In the genomic region with DNA sequence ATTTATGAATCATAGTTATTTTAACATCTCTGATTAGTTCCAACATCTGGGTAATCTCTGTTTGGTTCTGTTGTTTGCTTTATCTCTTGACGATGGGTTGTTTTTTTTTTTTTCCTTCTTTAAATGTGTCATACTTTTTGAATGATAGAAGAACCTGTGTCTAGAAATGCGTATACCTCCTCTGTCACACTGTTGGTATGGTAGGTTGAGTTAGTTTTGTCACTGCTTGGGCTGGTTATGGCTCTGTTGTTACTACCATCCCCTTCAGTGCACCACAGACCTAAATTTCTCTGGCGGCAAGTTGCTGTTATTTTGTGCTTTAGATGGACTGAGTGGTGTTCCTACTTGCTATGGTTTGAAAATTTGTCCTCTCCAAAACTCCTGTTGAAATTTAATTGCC, we compare ENCODE assay signal across 20 cellular contexts. TPM values are rescaled to one million over a fixed set of nuclear protein-coding genes. Genes with fewer than 3 reads are reported as not detected.
DNase-seq lines count a peak whose midpoint lies in the region; ATAC-seq and TF ChIP-seq lines count a peak whose summit lies in the region.
"Had no signal": no experiment of that assay in that cellular context is flagged by ENCODE, and none has a peak within 500 bp of the region (broad histone marks: within the 10 kb centered on the region; RNA-seq: fewer than 3 reads in every experiment).

No MANE protein-coding gene starts in this region.

- intact Hi-C loops in CD14-positive monocyte (cut with micrococcal nuclease), result no loop called here
- intact Hi-C loops in CD4-positive, alpha-beta T cell (cut with DNase I, micrococcal nuclease), result loop anchor here in 1 of 2 experiments (10.0 kb wide), 1 partner anchor 1643 kb away; the partner anchor contains the start of gene PI4K2B
- intact Hi-C loops in naive thymus-derived CD4-positive, alpha-beta T cell (cut with micrococcal nuclease), result no loop called here

- H3K9me3 ChIP-seq in CD4-positive, alpha-beta T cell (ENCODE audit: control insufficient read depth, low read length), result no peaks in the 10 kb centered on the region
- H3K9me3 ChIP-seq in naive thymus-derived CD4-positive, alpha-beta T cell (ENCODE audit: control insufficient read depth in 2 of 3, low read length in 3 of 3), result no peaks in the 10 kb centered on the region
- H3K9me3 ChIP-seq: colonic mucosa, lower lobe of right lung, neutrophil, psoas muscle, SK-N-SH, thyroid gland had no signal

- peaks cover 32% of the 10 kb centered on the region for H3K4me1 Mint-ChIP-seq in CD14-positive monocyte
- peaks cover 86% of the 10 kb centered on the region for H3K4me1 Mint-ChIP-seq in CD4-positive, alpha-beta T cell (ENCODE audit: low read depth)
- peaks cover 52% of the 10 kb centered on the region for H3K4me1 Mint-ChIP-seq in activated T-helper 17 cell treated with anti-CD3 and anti-CD28 coated beads, Interleukin-2, amount 50 U/mL, for 72 hours
- H3K4me1 Mint-ChIP-seq in naive thymus-derived CD4-positive, alpha-beta T cell, result peaks cover 50 to 94% (median 87%) of the 10 kb centered on the region in 7 donors

- no peak overlapping the region for H3K4me3 ChIP-seq in naive thymus-derived CD4-positive, alpha-beta T cell (ENCODE audit: low read length)
- H3K4me3 ChIP-seq: colonic mucosa, lower lobe of right lung, psoas muscle, thyroid gland had no signal

- H3K36me3 ChIP-seq in naive thymus-derived CD4-positive, alpha-beta T cell (ENCODE audit: control insufficient read depth in 2 of 3, insufficient read depth in 3 of 3, low read length in 3 of 3), result no peaks in the 10 kb centered on the region
- H3K36me3 ChIP-seq: brain microvascular endothelial cell, colonic mucosa, lower lobe of right lung, neutrophil, thyroid gland had no signal

- no peaks in the 10 kb centered on the region for H3K27me3 ChIP-seq in CD4-positive, alpha-beta T cell (ENCODE audit: control insufficient read depth, insufficient read depth, low read length)
- no peaks in the 10 kb centered on the region for H3K27me3 ChIP-seq in naive thymus-derived CD4-positive, alpha-beta T cell (ENCODE audit: control insufficient read depth in 2 of 2, insufficient read depth in 2 of 2, low read length in 2 of 2)
- H3K27me3 ChIP-seq: brain microvascular endothelial cell, colonic mucosa, neutrophil, thyroid gland had no signal

- no peak overlapping the region for H3K27ac ChIP-seq in CD4-positive, alpha-beta T cell (ENCODE audit: low read depth, low read length)
- peak overlapping the region; percentile 62 for H3K27ac ChIP-seq in naive thymus-derived CD4-positive, alpha-beta T cell (ENCODE audit: low read depth, low read length)
- H3K27ac ChIP-seq: brain microvascular endothelial cell, colonic mucosa, lower lobe of right lung, neutrophil, psoas muscle, thyroid gland had no signal

- ATAC-seq in CD4-positive, alpha-beta T cell (ENCODE audit: poor library complexity), result no peak
- ATAC-seq in activated T-helper 17 cell treated with anti-CD3 and anti-CD28 coated beads, Interleukin-2, amount 50 U/mL, for 72 hours (replicated peaks), result peak; percentile 55
- no peak for ATAC-seq in naive thymus-derived CD4-positive, alpha-beta T cell
- ATAC-seq: lower lobe of right lung, psoas muscle had no signal

- DNase-seq in CD14-positive monocyte (ENCODE audit: low spot score) (no peak), DMS153 treated with DMSO at 0.1 percent for 48 hours (lab: John Stamatoyannopoulos, UW; ENCODE audit: unreplicated experiment) (no peak), SW480 (ENCODE audit: low spot score) (no peak), HK-2 (ENCODE audit: unreplicated experiment) (no peak)
- DNase-seq in CD4-positive, alpha-beta T cell, result no peak
- no peak for DNase-seq in naive thymus-derived CD4-positive, alpha-beta T cell
- DNase-seq: activated CD4-positive, alpha-beta T cell treated with anti-CD3 and anti-CD28 coated beads for 1 hour; activated CD8-positive, alpha-beta memory T cell treated with anti-CD3 and anti-CD28 coated beads, Interleukin-2, amount 50 U/mL, for 48 hours; brain microvascular endothelial cell; colonic mucosa; lower lobe of right lung; NCI-H1048; NCI-H187 treated with DMSO at 0.1 percent for 48 hours; NCI-H2227 treated with DMSO at 0.1 percent for 48 hours; NCI-H774; psoas muscle; SK-N-SH; thyroid gland had no signal

- H3K9me3 Mint-ChIP-seq in CD14-positive monocyte, result peaks cover 0 to 6% (median 2%) of the 10 kb centered on the region in 7 donors
- H3K9me3 Mint-ChIP-seq in CD4-positive, alpha-beta T cell, result peaks cover 6% of the 10 kb centered on the region
- H3K9me3 Mint-ChIP-seq in activated T-helper 17 cell treated with anti-CD3 and anti-CD28 coated beads, Interleukin-2, amount 50 U/mL, for 72 hours, result peaks cover 5% of the 10 kb centered on the region
- peaks cover 0 to 15% (median 4%) of the 10 kb centered on the region in 11 donors for H3K9me3 Mint-ChIP-seq in naive thymus-derived CD4-positive, alpha-beta T cell

- peaks cover 49 to 55% of the 10 kb centered on the region in 2 donors for H3K4me1 ChIP-seq in naive thymus-derived CD4-positive, alpha-beta T cell (ENCODE audit: control insufficient read depth in 2 of 2, insufficient read depth in 2 of 2, low read length in 2 of 2)
- H3K4me1 ChIP-seq: colonic mucosa, lower lobe of right lung, psoas muscle, thyroid gland had no signal

- peak overlapping the region in 4 of 7 donors; percentile 5 to 50 (median 19) for H3K27ac Mint-ChIP-seq in CD14-positive monocyte
- peak overlapping the region; percentile 94 for H3K27ac Mint-ChIP-seq in CD4-positive, alpha-beta T cell
- peak overlapping the region; percentile 97 for H3K27ac Mint-ChIP-seq in activated T-helper 17 cell treated with anti-CD3 and anti-CD28 coated beads, Interleukin-2, amount 50 U/mL, for 72 hours
- peak overlapping the region; percentile 65 to 95 (median 85) for H3K27ac Mint-ChIP-seq in naive thymus-derived CD4-positive, alpha-beta T cell

- H3K27me3 Mint-ChIP-seq in CD14-positive monocyte (ENCODE audit: low read depth in 3 of 3), result peaks cover 0 to 5% (median 0%) of the 10 kb centered on the region in 3 donors
- H3K27me3 Mint-ChIP-seq in CD4-positive, alpha-beta T cell, result no peaks in the 10 kb centered on the region
- H3K27me3 Mint-ChIP-seq in activated T-helper 17 cell treated with anti-CD3 and anti-CD28 coated beads, Interleukin-2, amount 50 U/mL, for 72 hours, result no peaks in the 10 kb centered on the region
- no peaks in the 10 kb centered on the region for H3K27me3 Mint-ChIP-seq in naive thymus-derived CD4-positive, alpha-beta T cell

- no peak overlapping the region for H3K4me3 Mint-ChIP-seq in CD14-positive monocyte
- H3K4me3 Mint-ChIP-seq in CD4-positive, alpha-beta T cell, result peak overlapping the region; percentile 13
- H3K4me3 Mint-ChIP-seq in activated T-helper 17 cell treated with anti-CD3 and anti-CD28 coated beads, Interleukin-2, amount 50 U/mL, for 72 hours, result peak overlapping the region; percentile 88
- peak overlapping the region in 9 of 10 donors; percentile 2 to 63 (median 52) for H3K4me3 Mint-ChIP-seq in naive thymus-derived CD4-positive, alpha-beta T cell

- POLR2A ChIA-PET in CD4-positive, alpha-beta T cell (lab: Charles Lee), result interaction anchor here (1.0 to 1.9 kb wide), 2 partner anchors 9 to 16 kb away, joined by 5 to 10 read pairs; no protein-coding TSS in a partner anchor
- POLR2A ChIA-PET in naive thymus-derived CD4-positive, alpha-beta T cell (lab: Charles Lee), result interaction anchor here (1.0 to 8.9 kb wide), 2 partner anchors 17 to 22 kb away, joined by 3 to 64 read pairs; partner anchors contain the start of gene STIM2

- TF ChIP-seq CTCF in CD14-positive monocyte (IDR thresholded peaks at IDR 0.05), result no peak
- TF ChIP-seq CTCF in CD4-positive, alpha-beta T cell (IDR thresholded peaks at IDR 0.05), result no peak

- CTCF ChIA-PET in CD4-positive, alpha-beta T cell (lab: Charles Lee), result interaction anchor here (0.8 kb wide), 1 partner anchor 16 kb away, joined by 3 read pairs; the partner anchor contains the start of gene STIM2
- CTCF ChIA-PET in naive thymus-derived CD4-positive, alpha-beta T cell (lab: Charles Lee), result no interaction called here

- peaks cover 9 to 17% of the 10 kb centered on the region in 2 donors for H3K36me3 Mint-ChIP-seq in CD14-positive monocyte
- peaks cover 23% of the 10 kb centered on the region for H3K36me3 Mint-ChIP-seq in CD4-positive, alpha-beta T cell (ENCODE audit: low read depth)
- peaks cover 10% of the 10 kb centered on the region for H3K36me3 Mint-ChIP-seq in activated T-helper 17 cell treated with anti-CD3 and anti-CD28 coated beads, Interleukin-2, amount 50 U/mL, for 72 hours (ENCODE audit: low read depth)
- H3K36me3 Mint-ChIP-seq in naive thymus-derived CD4-positive, alpha-beta T cell, result peaks cover 0 to 35% (median 11%) of the 10 kb centered on the region in 5 donors

RNA-seq across cellular contexts. Expression of gene STIM2, which starts 16.8 kb away (rescaled TPM):
- 1 to 10 TPM; 8.6 to 8.8 TPM for polyA plus RNA-seq in CD14-positive monocyte
- total RNA-seq in CD4-positive, alpha-beta T cell, result 10 to 100 TPM; 53.7 to 54.9 TPM
- 10 to 100 TPM; 38.4 to 39.6 TPM for total RNA-seq in activated T-helper 17 cell treated with anti-CD3 and anti-CD28 coated beads, Interleukin-2, amount 50 U/mL, for 72 hours
- total RNA-seq in naive thymus-derived CD4-positive, alpha-beta T cell, result 100 to 1,000 TPM in 1 of 5 experiments, 10 to 100 TPM in 4; 61.7 to 103 (median 74.5) TPM
- polyA plus RNA-seq in naive thymus-derived CD4-positive, alpha-beta T cell, result 10 to 100 TPM; 24.6 to 38.4 TPM

Comparison
In these comparisons a context has a peak if more than half of its experiments do, and no peak if none do; other contexts are left out.
1. H3K27ac Mint-ChIP-seq: peak in every context shown above with its lines; median percentile 97 in activated T-helper 17 cell treated with anti-CD3 and anti-CD28 coated beads, Interleukin-2, amount 50 U/mL, for 72 hours; 94 in CD4-positive, alpha-beta T cell; 85 in naive thymus-derived CD4-positive, alpha-beta T cell; 19 in CD14-positive monocyte.
2. H3K4me3 Mint-ChIP-seq: peak in CD4-positive, alpha-beta T cell (single experiment), activated T-helper 17 cell treated with anti-CD3 and anti-CD28 coated beads, Interleukin-2, amount 50 U/mL, for 72 hours (single experiment) and naive thymus-derived CD4-positive, alpha-beta T cell (9 of 10); none in CD14-positive monocyte (0 of 2).